In the genomic region with DNA sequence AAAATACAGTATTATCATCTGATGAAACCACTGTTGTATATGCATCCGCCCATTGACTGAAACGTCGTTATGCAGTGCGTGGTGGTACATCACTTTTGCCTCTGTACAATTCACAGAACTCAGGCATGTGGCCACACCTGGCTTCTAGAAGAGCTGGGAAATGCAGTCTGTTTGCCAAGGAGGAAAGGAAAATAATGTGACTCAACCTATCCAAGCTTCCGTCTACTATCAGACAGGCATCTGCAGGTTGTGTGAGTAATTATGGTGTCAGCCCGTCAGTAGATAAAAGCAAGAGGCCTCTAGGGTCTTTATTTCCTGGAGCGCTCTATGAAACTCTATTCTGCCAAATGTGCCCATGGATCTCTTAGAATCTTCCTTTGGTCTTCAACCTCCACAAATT, we compare ENCODE assay signal across 1 cellular context.
TF ChIP-seq lines count a peak whose summit lies in the region.

No MANE protein-coding gene starts in this region.

TF ChIP-seq in K562, 482 proteins besides CTCF, POLR2A, EP300 and RAD21:
- TF ChIP-seq MEIS2 (IDR thresholded peaks at IDR 0.05; ENCODE audit: partially characterized antibody), result peak; percentile 33
- peak; percentile 85 for TF ChIP-seq FOSL1 (tag; conservative IDR thresholded peaks at IDR 0.05)
- no peak for TF ChIP-seq ZNF324 (CRISPR knock-in tag; IDR thresholded peaks at IDR 0.05)
- TF ChIP-seq ZNF174 (CRISPR knock-in tag; IDR thresholded peaks at IDR 0.05), result no peak
- TF ChIP-seq SMAD4 (CRISPR knock-in tag; conservative IDR thresholded peaks at IDR 0.05), result no peak
- TF ChIP-seq DLX4 (CRISPR knock-in tag; IDR thresholded peaks at IDR 0.05), result no peak
- TF ChIP-seq NCOA2 (IDR thresholded peaks at IDR 0.05; ENCODE audit: partially characterized antibody in 2 of 2), result no peak
- no peak for TF ChIP-seq TEAD2 (tag; IDR thresholded peaks at IDR 0.05)
